21 cellular contexts compared by ENCODE assay signal in genomic region chr14:36701144-36701543, GRCh38. TPM values are rescaled to one million over a fixed set of nuclear protein-coding genes. Genes with fewer than 3 reads are reported as not detected.
A peak's percentile ranks its signal among the peaks of the same experiment; 100 is the strongest.
DNase-seq lines count a peak whose midpoint lies in the region; TF ChIP-seq lines count a peak whose summit lies in the region.
"Had no signal": no experiment of that assay in that cellular context is flagged by ENCODE, and none has a peak within 500 bp of the region (broad histone marks: within the 10 kb centered on the region; RNA-seq: fewer than 3 reads in every experiment).

No MANE protein-coding gene starts in this region.

- no peak for TF ChIP-seq CTCF in SU-DHL-6 (IDR thresholded peaks at IDR 0.05; ENCODE audit: insufficient read depth, low read length, poor library complexity, severe bottlenecking)
- no peak for TF ChIP-seq CTCF in mesothelial cell of epicardium (IDR thresholded peaks at IDR 0.05; ENCODE audit: unreplicated experiment)
- TF ChIP-seq CTCF in osteocyte (IDR thresholded peaks at IDR 0.05) = no peak

- peak; percentile 12 for DNase-seq in EH (ENCODE audit: low read depth)
- no peak for DNase-seq in Karpas-422
- DNase-seq in mesothelial cell of epicardium (ENCODE audit: low spot score in 2 of 2, unreplicated experiment in 2 of 2) = no peak
- no peak for DNase-seq in NCI-H1417 treated with DMSO at 0.1 percent for 48 hours (lab: John Stamatoyannopoulos, UW)
- no peak for DNase-seq in mucosa of gallbladder (ENCODE audit: low spot score)
- no peak for DNase-seq in LoVo (ENCODE audit: low spot score)
- DNase-seq in osteocyte (ENCODE audit: extremely low spot score, unreplicated experiment) = no peak
- DNase-seq: Caco-2; CD4-positive, CD25-positive, alpha-beta regulatory T cell; CD8-positive, alpha-beta T cell; DND-41; EL; GDM1; GOT3 had no signal

- H3K36me3 ChIP-seq in Karpas-422 (ENCODE audit: insufficient read depth, low read length) (no peaks in the 10 kb centered on the region; the same call in 1 of the 2 replicates), SU-DHL-6 (ENCODE audit: low read length) (no peaks in the 10 kb centered on the region)
- H3K36me3 ChIP-seq: BLaER1, HAP-1 had no signal

- H3K9me3 ChIP-seq in Karpas-422 (ENCODE audit: low read length) (no peaks in the 10 kb centered on the region), SU-DHL-6 (ENCODE audit: insufficient read depth, low read length) (no peaks in the 10 kb centered on the region)
- H3K9me3 ChIP-seq: BLaER1, Caco-2, HAP-1 had no signal

- H3K9me2 ChIP-seq in Karpas-422 (replicated peaks; ENCODE audit: insufficient read depth, low read length) (no peaks in the 10 kb centered on the region), SU-DHL-6 (replicated peaks; ENCODE audit: insufficient read depth, low read length) (no peaks in the 10 kb centered on the region)

- H3K4me2 ChIP-seq in Karpas-422 (ENCODE audit: low read depth, low read length, poor library complexity, severe bottlenecking) = peak overlapping the region; percentile 80
- H3K4me2 ChIP-seq in SU-DHL-6 (ENCODE audit: low read depth, low read length, poor library complexity, severe bottlenecking) = peak overlapping the region; percentile 69
- H3K4me2 ChIP-seq: BLaER1 had no signal

- no peaks in the 10 kb centered on the region for H3F3A ChIP-seq in SU-DHL-6 (ENCODE audit: insufficient read depth)

- no peaks in the 10 kb centered on the region for H3K27me3 Mint-ChIP-seq in mesothelial cell of epicardium (ENCODE audit: low read depth)
- H3K27me3 Mint-ChIP-seq in osteocyte (ENCODE audit: unreplicated experiment) = peaks cover 9% of the 10 kb centered on the region
- H3K27me3 Mint-ChIP-seq: B cell; CD4-positive, CD25-positive, alpha-beta regulatory T cell had no signal

- no peaks in the 10 kb centered on the region for H3K27me3 ChIP-seq in Karpas-422 (ENCODE audit: low read length)
- H3K27me3 ChIP-seq in SU-DHL-6 (ENCODE audit: low read length) = no peaks in the 10 kb centered on the region
- H3K27me3 ChIP-seq: BLaER1 had no signal

- H3K4me1 Mint-ChIP-seq in mesothelial cell of epicardium (peaks cover 8% of the 10 kb centered on the region), osteocyte (ENCODE audit: unreplicated experiment) (no peaks in the 10 kb centered on the region)
- H3K4me1 Mint-ChIP-seq: B cell; CD4-positive, CD25-positive, alpha-beta regulatory T cell had no signal

- peaks cover 41% of the 10 kb centered on the region for H3K4me1 ChIP-seq in Karpas-422 (ENCODE audit: low read length)
- H3K4me1 ChIP-seq: BLaER1, HAP-1 had no signal

- peak overlapping the region; percentile 53 for H3K4me3 ChIP-seq in Karpas-422 (ENCODE audit: low read length)
- H3K4me3 ChIP-seq in SU-DHL-6 (ENCODE audit: insufficient read depth, low read length, poor library complexity, severe bottlenecking) = peak overlapping the region; percentile 39
- H3K4me3 ChIP-seq: BLaER1, GM12878, HAP-1 had no signal

- H3K9me3 Mint-ChIP-seq in mesothelial cell of epicardium (peaks cover 22% of the 10 kb centered on the region), osteocyte (ENCODE audit: unreplicated experiment) (no peaks in the 10 kb centered on the region)

- no peak overlapping the region for H2AFZ ChIP-seq in Karpas-422 (ENCODE audit: low read length)
- no peak overlapping the region for H2AFZ ChIP-seq in SU-DHL-6 (ENCODE audit: low read depth, low read length, severe bottlenecking)

- H3K4me3 Mint-ChIP-seq in mesothelial cell of epicardium (no peak overlapping the region), osteocyte (ENCODE audit: unreplicated experiment) (no peak overlapping the region)
- H3K4me3 Mint-ChIP-seq: B cell; CD4-positive, CD25-positive, alpha-beta regulatory T cell; CD8-positive, alpha-beta T cell had no signal

- H3K27ac Mint-ChIP-seq in mesothelial cell of epicardium = peak overlapping the region; percentile 76
- H3K27ac Mint-ChIP-seq in osteocyte (ENCODE audit: unreplicated experiment) = no peak overlapping the region
- H3K27ac Mint-ChIP-seq: B cell; CD4-positive, CD25-positive, alpha-beta regulatory T cell; CD8-positive, alpha-beta T cell had no signal

- H3K27ac ChIP-seq in Karpas-422 (ENCODE audit: low read length) (peak overlapping the region; percentile 94), SU-DHL-6 (ENCODE audit: low read depth, low read length) (peak overlapping the region; percentile 89)
- H3K27ac ChIP-seq: 22Rv1, BLaER1, C4-2B had no signal

- H3K36me3 Mint-ChIP-seq in mesothelial cell of epicardium = peaks cover 5% of the 10 kb centered on the region
- H3K36me3 Mint-ChIP-seq in osteocyte (ENCODE audit: unreplicated experiment) = no peaks in the 10 kb centered on the region
- H3K36me3 Mint-ChIP-seq: CD4-positive, CD25-positive, alpha-beta regulatory T cell; CD8-positive, alpha-beta T cell had no signal

- H3K9ac ChIP-seq in Karpas-422 (ENCODE audit: low read length) (peak overlapping the region; percentile 52), SU-DHL-6 (ENCODE audit: low read length) (no peak overlapping the region)
- H3K9ac ChIP-seq: BLaER1 had no signal

- no peaks in the 10 kb centered on the region for H4K20me1 ChIP-seq in Karpas-422 (ENCODE audit: insufficient read depth, low read depth, low read length)
- no peaks in the 10 kb centered on the region for H4K20me1 ChIP-seq in SU-DHL-6 (ENCODE audit: low read depth, low read length)
- H4K20me1 ChIP-seq: BLaER1 had no signal

- H3K79me2 ChIP-seq in Karpas-422 (ENCODE audit: low read length) = no peaks in the 10 kb centered on the region
- H3K79me2 ChIP-seq in SU-DHL-6 (ENCODE audit: insufficient read depth, low read length) = no peaks in the 10 kb centered on the region

RNA-seq across cellular contexts. Expression of gene PAX9, which starts 39.5 kb away (rescaled TPM):
- not detected in 2 replicates for total RNA-seq in Karpas-422 (2014; rRNA removed; shearing (Covaris generic); ENCODE audit: low replicate concordance)
- total RNA-seq in mesothelial cell of epicardium (not detected in 3 replicates), mucosa of gallbladder (not detected), osteocyte (3.9 and 4.6 TPM in 2 replicates)
- total RNA-seq: B cell; CD8-positive, alpha-beta T cell had no signal
